Comparison of ENCODE assay signal across 13 cellular contexts in genomic region chr14:61570961-61571299, GRCh38.
A peak's percentile ranks its signal among the peaks of the same experiment; 100 is the strongest.
DNase-seq lines count a peak whose midpoint lies in the region; ATAC-seq and TF ChIP-seq lines count a peak whose summit lies in the region.
"Had no signal": no experiment of that assay in that cellular context is flagged by ENCODE, and none has a peak within 500 bp of the region (broad histone marks: within the 10 kb centered on the region; RNA-seq: fewer than 3 reads in every experiment).

No MANE protein-coding gene starts in this region.

- no peak for TF ChIP-seq CTCF in heart right ventricle (IDR thresholded peaks at IDR 0.05)
- no peak for TF ChIP-seq CTCF in upper lobe of right lung (IDR thresholded peaks at IDR 0.05)

- ATAC-seq in heart right ventricle (no peak), upper lobe of right lung (no peak)
- ATAC-seq: Panc1 had no signal

- whole genome bisulfite sequencing in heart right ventricle, 2 donors = 46 to 52% methylated on average over 2 of the region's 2 CpGs

- H3K27me3 ChIP-seq in heart right ventricle (no peaks in the 10 kb centered on the region), muscle layer of duodenum (ENCODE audit: low read depth, low read length) (no peaks in the 10 kb centered on the region), upper lobe of right lung (no peaks in the 10 kb centered on the region)

- H3K9me3 ChIP-seq in heart right ventricle (no peaks in the 10 kb centered on the region), muscle layer of duodenum (ENCODE audit: control insufficient read depth in 1 of 2, low read length in 2 of 2) (no peaks in the 10 kb centered on the region), upper lobe of right lung (no peaks in the 10 kb centered on the region)

- H3K36me3 ChIP-seq in heart right ventricle (no peaks in the 10 kb centered on the region), muscle layer of duodenum (ENCODE audit: control insufficient read depth in 1 of 2, insufficient read depth in 2 of 2, low read length in 2 of 2) (no peaks in the 10 kb centered on the region), upper lobe of right lung (no peaks in the 10 kb centered on the region)
- H3K36me3 ChIP-seq: WERI-Rb-1 had no signal

- H3K27ac ChIP-seq in heart right ventricle (peak overlapping the region in 9 of 10 donors; percentile 68 to 91 (median 77)), muscle layer of duodenum (ENCODE audit: low read length) (peak overlapping the region; percentile 12), upper lobe of right lung (peak overlapping the region; percentile 12)
- H3K27ac ChIP-seq: WERI-Rb-1 had no signal

- H3K4me1 ChIP-seq in heart right ventricle (peaks cover 9 to 87% (median 51%) of the 10 kb centered on the region in 9 donors), muscle layer of duodenum (ENCODE audit: control insufficient read depth in 1 of 2, insufficient read depth in 2 of 2, low read length in 2 of 2) (peaks cover 10 to 15% of the 10 kb centered on the region in 2 donors), upper lobe of right lung (peaks cover 33% of the 10 kb centered on the region)

- peak overlapping the region in 1 of 10 donors; percentile 6 for H3K4me3 ChIP-seq in heart right ventricle
- H3K4me3 ChIP-seq in muscle layer of duodenum (ENCODE audit: low read depth in 1 of 2, low read length in 2 of 2) = no peak overlapping the region
- no peak overlapping the region for H3K4me3 ChIP-seq in upper lobe of right lung

- intact Hi-C loops in heart right ventricle (cut with DNase I) (loop anchor here in 1 of 10 donors (10.0 kb wide), 1 partner anchor 124 kb away; the partner anchor contains the start of gene HIF1A), cardiac septum (cut with DNase I) (no loop called here), upper lobe of right lung (cut with DNase I) (no loop called here)

- no peak for DNase-seq in heart right ventricle
- DNase-seq in cardiac septum (ENCODE audit: low spot score) = no peak
- peak; percentile 70 for DNase-seq in SK-N-DZ (ENCODE audit: low spot score)
- DNase-seq in upper lobe of right lung = no peak
- no peak for DNase-seq in middle frontal gyrus (ENCODE audit: extremely low spot score, low spot score)
- no peak for DNase-seq in D341Med (ENCODE audit: low spot score)
- DNase-seq in glomerular visceral epithelial cell (ENCODE audit: extremely low spot score) = no peak
- DNase-seq: activated naive CD4-positive, alpha-beta T cell; islet precursor cell; SW 1271; WERI-Rb-1 had no signal

Comparison
In these comparisons a context has a peak if more than half of its experiments do, and no peak if none do; other contexts are left out.
1. H3K27ac ChIP-seq: peak in every context shown above with its lines; median percentile 77 in heart right ventricle; 12 in muscle layer of duodenum; 12 in upper lobe of right lung.